Comparison of ENCODE assay signal across 12 cellular contexts in the genomic region with DNA sequence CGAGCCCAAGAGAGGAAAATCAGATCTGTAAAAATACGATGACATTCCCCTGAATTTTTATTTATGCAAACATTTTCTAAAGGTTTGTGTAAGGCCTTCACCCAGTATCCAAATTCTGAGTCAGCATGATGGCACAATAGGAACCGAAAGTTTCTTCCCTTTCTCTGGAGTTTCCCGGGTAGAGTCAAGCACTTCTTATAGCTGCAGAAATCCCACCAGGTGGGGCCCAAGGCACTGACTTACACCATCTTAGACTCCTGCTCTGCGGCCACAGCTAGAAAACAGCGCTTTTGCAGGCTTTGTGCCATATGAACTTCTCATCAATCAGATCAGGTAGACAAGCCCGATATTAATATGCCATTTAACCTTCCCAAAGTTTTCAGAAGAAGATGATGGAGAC. TPM values are rescaled to one million over a fixed set of nuclear protein-coding genes. Genes with fewer than 3 reads are reported as not detected.
DNase-seq lines count a peak whose midpoint lies in the region; ATAC-seq and TF ChIP-seq lines count a peak whose summit lies in the region.
"Had no signal": no experiment of that assay in that cellular context is flagged by ENCODE, and none has a peak within 500 bp of the region (broad histone marks: within the 10 kb centered on the region; RNA-seq: fewer than 3 reads in every experiment).

No MANE protein-coding gene starts in this region.

- H3K4me1 Mint-ChIP-seq in nephron = peaks cover 12% of the 10 kb centered on the region
- H3K4me1 Mint-ChIP-seq: stimulated activated effector memory CD8-positive, alpha-beta T cell treated with anti-CD3 and anti-CD28 coated beads, Interleukin-12 subunit alpha, Interleukin-12 subunit beta, amount 100 ng/mL, for 72 hours had no signal

- ATAC-seq in HG03196 (IDR thresholded peaks at IDR 0.05; ENCODE audit: unreplicated experiment) = no peak
- no peak for ATAC-seq in GM21423 (IDR thresholded peaks at IDR 0.05; ENCODE audit: unreplicated experiment)
- ATAC-seq: left cardiac atrium; stimulated activated effector memory CD8-positive, alpha-beta T cell treated with anti-CD3 and anti-CD28 coated beads, Interleukin-12 subunit alpha, Interleukin-12 subunit beta, amount 100 ng/mL, for 72 hours had no signal

- H3K9me3 ChIP-seq in KOPT-K1 (ENCODE audit: insufficient read depth, low read length, poor library complexity, severe bottlenecking) (no peaks in the 10 kb centered on the region), adrenal gland (replicated peaks in 1 of 3) (no peaks in the 10 kb centered on the region)
- H3K9me3 ChIP-seq: sigmoid colon had no signal

- H3K4me3 ChIP-seq in GM12865 (ENCODE audit: low read depth, low read length) (peak overlapping the region; percentile 17; the same call in 1 of the 2 replicates), adrenal gland (peak overlapping the region in 1 of 4 donors; percentile 37)
- H3K4me3 ChIP-seq: sigmoid colon had no signal

- H3K27ac Mint-ChIP-seq in nephron = no peak overlapping the region
- H3K27ac Mint-ChIP-seq: stimulated activated effector memory CD8-positive, alpha-beta T cell treated with anti-CD3 and anti-CD28 coated beads, Interleukin-12 subunit alpha, Interleukin-12 subunit beta, amount 100 ng/mL, for 72 hours had no signal

- H3K9me3 Mint-ChIP-seq in nephron = no peaks in the 10 kb centered on the region
- H3K9me3 Mint-ChIP-seq: stimulated activated effector memory CD8-positive, alpha-beta T cell treated with anti-CD3 and anti-CD28 coated beads, Interleukin-12 subunit alpha, Interleukin-12 subunit beta, amount 100 ng/mL, for 72 hours had no signal

- H3K27me3 Mint-ChIP-seq in nephron (ENCODE audit: low read depth) = no peaks in the 10 kb centered on the region

- WGBS in adrenal gland, 4 donors = 39 to 46% (median 42%) methylated on average over 7 of the region's 7 CpGs

- H3K4me3 Mint-ChIP-seq in nephron = no peak overlapping the region
- H3K4me3 Mint-ChIP-seq: stimulated activated effector memory CD8-positive, alpha-beta T cell treated with anti-CD3 and anti-CD28 coated beads, Interleukin-12 subunit alpha, Interleukin-12 subunit beta, amount 100 ng/mL, for 72 hours had no signal

- peak; percentile 69 for DNase-seq in GM12865 (ENCODE audit: low read depth)
- DNase-seq in adrenal gland = peak in 4 of 7 donors; percentile 36 to 39 (median 38)
- DNase-seq in NCI-H1048 (lab: John Stamatoyannopoulos, UW) = no peak
- DNase-seq: left cardiac atrium, NCI-H1436, sigmoid colon had no signal

- intact Hi-C loops in adrenal gland (cut with DNase I) = no loop called here

- peak overlapping the region; percentile 18 for H3K27ac ChIP-seq in KOPT-K1 (ENCODE audit: low read depth, low read length, poor library complexity, severe bottlenecking)
- H3K27ac ChIP-seq in adrenal gland = peak overlapping the region; percentile 1 to 72 (median 16)
- H3K27ac ChIP-seq: epithelial cell of prostate, sigmoid colon had no signal

- no peaks in the 10 kb centered on the region for H3K4me1 ChIP-seq in adrenal gland (replicated peaks in 1 of 2)
- H3K4me1 ChIP-seq: sigmoid colon had no signal

- no peaks in the 10 kb centered on the region for H3K27me3 ChIP-seq in adrenal gland

- TF ChIP-seq POLR2A in adrenal gland (IDR thresholded peaks at IDR 0.05) = no peak

- H3K36me3 Mint-ChIP-seq in nephron (ENCODE audit: low read depth) = peaks cover 25% of the 10 kb centered on the region
- H3K36me3 Mint-ChIP-seq: stimulated activated effector memory CD8-positive, alpha-beta T cell treated with anti-CD3 and anti-CD28 coated beads, Interleukin-12 subunit alpha, Interleukin-12 subunit beta, amount 100 ng/mL, for 72 hours had no signal

- peaks cover 94% of the 10 kb centered on the region for H3K36me3 ChIP-seq in KOPT-K1 (ENCODE audit: insufficient read depth, low read length)
- H3K36me3 ChIP-seq in adrenal gland (replicated peaks in 1 of 2) = no peaks in the 10 kb centered on the region
- H3K36me3 ChIP-seq: sigmoid colon had no signal

- peak; percentile 4 for TF ChIP-seq CTCF in GM12865 (IDR thresholded peaks at IDR 0.05; ENCODE audit: insufficient read depth, low read depth, low read length, missing control alignments)
- no peak for TF ChIP-seq CTCF in adrenal gland (IDR thresholded peaks at IDR 0.05)
- TF ChIP-seq CTCF in nephron (IDR thresholded peaks at IDR 0.05; ENCODE audit: unreplicated experiment in 3 of 3) = peak; percentile 23 to 41 (median 31)

RNA-seq across cellular contexts. Expression of gene LEF1, which starts 13.4 kb away (rescaled TPM):
- 10 to 100 TPM in 7 of 8 donors, 1 to 10 TPM in 1; 6.1 to 78.2 (median 33.7) TPM for total RNA-seq in adrenal gland
- 10 to 100 TPM; 24.9 to 70.8 (median 53.4) TPM for polyA plus RNA-seq in adrenal gland

Comparison
In these comparisons a context has a peak if more than half of its experiments do, and no peak if none do; other contexts are left out.
1. CTCF ChIP-seq: peak in GM12865 (single experiment) and nephron (3 of 3); none in adrenal gland (0 of 6).